8 cellular contexts compared by ENCODE assay signal in genomic region chr3:161221881-161222600, GRCh38. TPM values are rescaled to one million over a fixed set of nuclear protein-coding genes. Genes with fewer than 3 reads are reported as not detected.
A peak's percentile ranks its signal among the peaks of the same experiment; 100 is the strongest.
DNase-seq lines count a peak whose midpoint lies in the region; ATAC-seq, FAIRE-seq and TF ChIP-seq lines count a peak whose summit lies in the region.

No MANE protein-coding gene starts in this region.

- under 1% methylated on average over 16 of the region's 17 CpGs for WGBS in K562 (ENCODE audit: insufficient coverage, low coverage, missing lambda C conversion rate)

- H3K27me3 ChIP-seq in K562 (ENCODE audit: control insufficient read depth in 2 of 2, insufficient read depth in 2 of 2, low read length in 2 of 2), result no peaks in the 10 kb centered on the region
- no peaks in the 10 kb centered on the region for H3K27me3 ChIP-seq in keratinocyte (ENCODE audit: control insufficient read depth, extremely low read depth, insufficient read depth, low read length)

- H3K4me2 ChIP-seq in K562 (ENCODE audit: insufficient read depth, low read length) (peak overlapping the region; percentile 77), keratinocyte (ENCODE audit: control insufficient read depth, extremely low read depth, insufficient read depth, low read depth, low read length) (peak overlapping the region; percentile 73)

- H4K20me1 ChIP-seq in K562 (replicated peaks; ENCODE audit: control insufficient read depth, insufficient read depth, low read length), result peaks cover 4% of the 10 kb centered on the region; the same call in 1 of the 2 replicates
- H4K20me1 ChIP-seq in keratinocyte (ENCODE audit: control insufficient read depth, extremely low read depth, insufficient read depth, low read length), result no peaks in the 10 kb centered on the region

- no peaks in the 10 kb centered on the region; a peak in 3 of 5 replicates for H3K4me1 ChIP-seq in K562 (replicated peaks in 1 of 2; ENCODE audit: control insufficient read depth in 2 of 2, insufficient read depth in 2 of 2, low read length in 2 of 2)
- peaks cover 8% of the 10 kb centered on the region for H3K4me1 ChIP-seq in keratinocyte (ENCODE audit: control insufficient read depth, extremely low read depth, insufficient read depth, low read length)

- DNase-seq in ACHN (peak; percentile 19), GM12865 (ENCODE audit: low read depth) (peak; percentile 50), NCI-H69 (lab: John Stamatoyannopoulos, UW) (peak; percentile 49), K562 (ENCODE audit: extremely low read depth in 1 of 4, low spot score in 3 of 4) (peak in 2 of 4 experiments; percentile 18 to 36), keratinocyte (ENCODE audit: low read depth, low spot score) (no peak), NCI-H446 treated with DMSO at 0.1 percent for 48 hours (lab: John Stamatoyannopoulos, UW) (no peak)
- DNase-seq in stimulated activated naive CD8-positive, alpha-beta T cell treated with anti-CD3 and anti-CD28 coated beads, Interleukin-15, Interleukin-2, amounts not matched to agents 100 U/mL and 50 U/mL, for 24 hours, result peak; percentile 10

- no TSS peak for BruUV-seq in K562 (replicated peaks; lab: Mats Ljungman, UMichigan)

- H3K9me3 ChIP-seq in K562 (replicated peaks; ENCODE audit: control insufficient read depth, insufficient read depth, low read depth, low read length) (no peaks in the 10 kb centered on the region), keratinocyte (ENCODE audit: control insufficient read depth, low read depth, low read length) (no peaks in the 10 kb centered on the region)

- ATAC-seq in K562 (peak; percentile 47), HG03025 (IDR thresholded peaks at IDR 0.05; ENCODE audit: low FRiP score, unreplicated experiment) (no peak)
- ATAC-seq in stimulated activated naive CD8-positive, alpha-beta T cell treated with anti-CD3 and anti-CD28 coated beads, Interleukin-15, Interleukin-2, amounts not matched to agents 100 U/mL and 50 U/mL, for 24 hours, result no peak

- peak overlapping the region; percentile 100 for H3K4me3 ChIP-seq in GM12865 (ENCODE audit: low read depth, low read length)
- peak overlapping the region; percentile 85 for H3K4me3 ChIP-seq in K562
- H3K4me3 ChIP-seq in keratinocyte (ENCODE audit: control insufficient read depth in 2 of 3, extremely low read depth in 1 of 3, insufficient read depth in 2 of 3, low read depth in 1 of 3, low read length in 3 of 3), result peak overlapping the region; percentile 85 to 98 (median 94)

- dilution Hi-C loops in keratinocyte (cut with MboI; ENCODE audit: extremely low pct_ligation_motif_present, low sequenced_read_pairs), result no loop called here

- FAIRE-seq in K562 (lab: Jason Lieb, UNC) (no peak), keratinocyte (lab: Jason Lieb, UNC) (no peak)

- no peak for TF ChIP-seq POLR2A in K562 (conservative IDR thresholded peaks at IDR 0.05)

- POLR2A ChIA-PET in K562 (lab: Yijun Ruan, JAX), result interaction anchor here (0.8 to 2.9 kb wide), 5 partner anchors 9 to 26 kb away, joined by 3 to 23 read pairs (median 5); no protein-coding TSS in a partner anchor

- H3K9ac ChIP-seq in K562 (ENCODE audit: insufficient read depth in 1 of 2, low read depth in 2 of 2, low read length in 2 of 2) (peak overlapping the region; percentile 91 to 99), keratinocyte (ENCODE audit: control insufficient read depth, extremely low read depth, insufficient read depth, low read length) (peak overlapping the region; percentile 96)

- peak overlapping the region; percentile 90 for H2AFZ ChIP-seq in K562 (ENCODE audit: low read depth, low read length)
- peak overlapping the region; percentile 83 for H2AFZ ChIP-seq in keratinocyte (ENCODE audit: control insufficient read depth, low read length)

- intact Hi-C loops in K562 (cut with micrococcal nuclease), result loop anchor here (5.0 kb wide), 1 partner anchor 775 kb away; the partner anchor contains the start of gene TRIM59

- H3K79me2 ChIP-seq in K562 (ENCODE audit: control insufficient read depth, insufficient read depth, low read length), result peaks cover 60% of the 10 kb centered on the region
- H3K79me2 ChIP-seq in keratinocyte (ENCODE audit: control insufficient read depth, insufficient read depth, low read length), result peaks cover 59% of the 10 kb centered on the region

- TF ChIP-seq RAD21 in K562 (CRISPR knock-in tag; conservative IDR thresholded peaks at IDR 0.05 in 1 of 2, IDR thresholded peaks at IDR 0.05 in 1 of 2), result no peak

- H3K36me3 ChIP-seq in K562 (ENCODE audit: control insufficient read depth, insufficient read depth, low read length), result peaks cover 38% of the 10 kb centered on the region
- peaks cover 0 to 3% of the 10 kb centered on the region in 2 experiments for H3K36me3 ChIP-seq in keratinocyte (ENCODE audit: control insufficient read depth in 2 of 2, extremely low read depth in 1 of 2, insufficient read depth in 2 of 2, low read length in 2 of 2)

- in situ Hi-C loops in ACHN (cut with HindIII; ENCODE audit: low pct_ligation_motif_present, low pct_unique_long_range_greater_than_20kb, low sequenced_read_pairs) (no loop called here), K562 (cut with MboI) (no loop called here)

- no peak for TF ChIP-seq EP300 in K562 (IDR thresholded peaks at IDR 0.05; ENCODE audit: low read length)

- CTCF ChIA-PET in K562 (lab: Yijun Ruan, JAX; ENCODE audit: low intra/inter-chr PET ratio), result no interaction called here

- H3K27ac ChIP-seq in K562 (ENCODE audit: extremely low read depth, low read depth, low read length) (peak overlapping the region; percentile 89), keratinocyte (ENCODE audit: control insufficient read depth, insufficient read depth, low read length) (peak overlapping the region; percentile 91)

- no peaks in the 10 kb centered on the region for H3K9me1 ChIP-seq in K562 (ENCODE audit: control insufficient read depth, insufficient read depth, low read length)
- H3K9me1 ChIP-seq in keratinocyte (ENCODE audit: control insufficient read depth, extremely low read depth, insufficient read depth, low read length), result no peaks in the 10 kb centered on the region

- TF ChIP-seq CTCF in GM12865 (IDR thresholded peaks at IDR 0.05; ENCODE audit: insufficient read depth, low read depth, low read length, missing control alignments) (no peak), K562 (IDR thresholded peaks at IDR 0.05 in 2 of 3, conservative IDR thresholded peaks at IDR 0.05 in 1 of 3; ENCODE audit: insufficient read depth in 2 of 3, low read depth in 1 of 3, low read length in 3 of 3) (no peak), keratinocyte (optimal IDR thresholded peaks at IDR 0.05 in 1 of 3, IDR thresholded peaks at IDR 0.05 in 1 of 3, conservative IDR thresholded peaks at IDR 0.05 in 1 of 3; ENCODE audit: extremely low read depth in 1 of 3, insufficient read depth in 2 of 3, low read length in 3 of 3) (no peak)

TF ChIP-seq in K562, 482 proteins besides CTCF, POLR2A, EP300 and RAD21:
- TF ChIP-seq PRMT5 (CRISPR knock-in tag; IDR thresholded peaks at IDR 0.05) (no peak), HMGXB4 (CRISPR knock-in tag; IDR thresholded peaks at IDR 0.05) (no peak), FOXJ2 (tag; IDR thresholded peaks at IDR 0.05) (0 out of 2 replicates have a peak, but pooled peaks have one; percentile 29), ZNF121 (CRISPR knock-in tag; conservative IDR thresholded peaks at IDR 0.05) (0 out of 2 replicates have a peak, but pooled peaks have one; percentile 36), RAD51 (IDR thresholded peaks at IDR 0.05; ENCODE audit: borderline replicate concordance, low read depth) (no peak)

RNA-seq across cellular contexts. Expression of gene NMD3, which starts 0.9 kb away (rescaled TPM):
- 58.4 and 103 TPM in 2 replicates for total RNA-seq in K562 (2011; cell fraction: chromatin; rRNA removed; ENCODE audit: low replicate concordance)
- total RNA-seq in K562 (2011; cell fraction: nucleolus; rRNA removed), result 37.9 and 41.5 TPM in 2 replicates
- total RNA-seq in K562 (2011; cell fraction: nucleoplasm; rRNA removed), result 45.5 and 54.7 TPM in 2 replicates
- total RNA-seq in K562 (2014; rRNA removed) (60.3 and 63.5 TPM in 2 replicates), K562 (2014; rRNA removed; fragmentation: Illumina TruSeq; extraction: Trizol) (121 and 133 TPM in 2 replicates), K562 (2015; rRNA removed; fragmentation: Illumina TruSeq; extraction: Trizol) (69.0 and 77.0 TPM in 2 replicates), K562 (2021) (105 and 111 TPM in 2 replicates)
- polyA plus RNA-seq in K562 (2011; rRNA removed) (107 and 129 TPM in 2 replicates), K562 (2014; fragmentation: Illumina TruSeq; extraction: Trizol) (96.9 and 100 TPM in 2 replicates), K562 (2014; fragmentation: Nextera tagmentation; extraction: Ambion mirVana) (100 to 1,000 TPM; 147 to 178 TPM), K562 (2014; rRNA removed) (63.6 and 73.9 TPM in 2 replicates), keratinocyte (48.0 to 65.2 TPM (median 54.3 TPM) in 3 replicates)
- 25.1 and 41.6 TPM in 2 replicates for polyA plus RNA-seq in K562 (2011; cell fraction: cytosol; rRNA removed)
- 39.7 and 55.4 TPM in 2 replicates for polyA plus RNA-seq in K562 (2011; cell fraction: nucleus; rRNA removed)
- 73.3 and 75.3 TPM in 2 replicates for polyA plus RNA-seq in K562 (2012)
- polyA minus RNA-seq in K562 (2011; rRNA and poly(A)+ RNA removed), result 248 and 292 TPM in 2 replicates
- 69.3 and 87.1 TPM in 2 replicates for polyA minus RNA-seq in K562 (2011; cell fraction: cytosol; rRNA and poly(A)+ RNA removed)
- 50.4 and 91.6 TPM in 2 replicates for polyA minus RNA-seq in K562 (2011; cell fraction: nucleus; rRNA and poly(A)+ RNA removed)
- polyA plus RNA-seq in keratinocyte (2011; ENCODE audit: low read depth), result 92.3 TPM
- 37.0 and 64.9 TPM in 2 replicates for polyA plus RNA-seq in keratinocyte (2011; cell fraction: cytosol; rRNA removed)
- polyA plus RNA-seq in keratinocyte (2011; cell fraction: nucleus; rRNA removed), result 36.9 and 55.1 TPM in 2 replicates
- polyA plus RNA-seq in keratinocyte (2012; ENCODE audit: low replicate concordance), result 52.9 and 56.1 TPM in 2 replicates
- 19.8 to 107 TPM (median 86.0 TPM) in 3 replicates for polyA minus RNA-seq in keratinocyte
- 48.3 TPM for polyA minus RNA-seq in keratinocyte (2011; cell fraction: cytosol; rRNA and poly(A)+ RNA removed)
- polyA minus RNA-seq in keratinocyte (2011; cell fraction: nucleus; rRNA and poly(A)+ RNA removed), result 47.9 and 60.2 TPM in 2 replicates

Comparison
In these comparisons a context has a peak if more than half of its experiments do, and no peak if none do; other contexts are left out.
1. DNase-seq: peak in ACHN (single experiment), GM12865 (single experiment), NCI-H69 (single experiment) and stimulated activated naive CD8-positive, alpha-beta T cell treated with anti-CD3 and anti-CD28 coated beads, Interleukin-15, Interleukin-2, amounts not matched to agents 100 U/mL and 50 U/mL, for 24 hours (single experiment); none in keratinocyte (single experiment) and NCI-H446 treated with DMSO at 0.1 percent for 48 hours (single experiment).
2. Peak in every context shown above with its lines, with median percentiles within 50 percentile points of each other: H3K4me3 ChIP-seq.